8 cellular contexts compared by ENCODE assay signal in genomic region chr16:84699712-84700517, GRCh38. TPM values are rescaled to one million over a fixed set of nuclear protein-coding genes. Genes with fewer than 3 reads are reported as not detected.
DNase-seq lines count a peak whose midpoint lies in the region; ATAC-seq and TF ChIP-seq lines count a peak whose summit lies in the region.

USP10 (plus strand) TSS chr16:84700000; CDS start chr16:84700091, 91 bp downstream.

- TF ChIP-seq POLR2A in GM18951 (IDR thresholded peaks at IDR 0.05; ENCODE audit: extremely low read depth, insufficient read depth, insufficient read length), result peak; percentile 83

- no peaks in the 10 kb centered on the region for H3K27me3 ChIP-seq in liver (ENCODE audit: control insufficient read depth in 4 of 4, insufficient read depth in 4 of 4, low read length in 3 of 4)

- peak; percentile 66 for DNase-seq in AG10803 (ENCODE audit: low read depth)
- peak; percentile 58 to 85 for DNase-seq in NCI-H524 (lab: John Stamatoyannopoulos, UW)
- DNase-seq in activated CD4-positive, alpha-beta T cell treated with anti-CD3 and anti-CD28 coated beads, Interleukin-2, amount 50 U/mL, for 1 hour, result peak; percentile 80
- peak; percentile 49 to 81 for DNase-seq in dermis microvascular lymphatic vessel endothelial cell (ENCODE audit: low read depth in 2 of 2)
- DNase-seq in stimulated activated CD4-positive, alpha-beta T cell treated with anti-CD3 and anti-CD28 coated beads, Interleukin-4, amount 100 ng/mL, for 1 hour, result peak; percentile 83

- H3K36me3 ChIP-seq in liver (ENCODE audit: control insufficient read depth in 4 of 4, insufficient read depth in 3 of 4, low read depth in 1 of 4, low read length in 3 of 4), result no peaks in the 10 kb centered on the region

- peak; percentile 81 for ATAC-seq in HG03175 (IDR thresholded peaks at IDR 0.05; ENCODE audit: unreplicated experiment)

- H3K4me3 ChIP-seq in AG10803 (ENCODE audit: low read length) (peak within 1 kb of the TSS; percentile 81), liver (ENCODE audit: low read depth in 1 of 3, low read length in 3 of 3) (peak within 1 kb of the TSS; percentile 84 to 98 (median 97))

- in situ Hi-C loops in GM18951 (cut with MboI; ENCODE audit: low sequenced_read_pairs, unreplicated experiment), result no loop called here

- H3K9me3 ChIP-seq in liver (ENCODE audit: control insufficient read depth in 4 of 4, low read length in 3 of 4), result no peaks in the 10 kb centered on the region

- under 1% methylated on average over 106 of the region's 106 CpGs for WGBS in liver

- H3K27ac ChIP-seq in liver (ENCODE audit: low read depth in 1 of 2, low read length in 2 of 2), result peak within 1 kb of the TSS; percentile 76 to 88

- TF ChIP-seq RAD21 in liver (IDR thresholded peaks at IDR 0.05), result no peak

- H3K4me1 ChIP-seq in liver (ENCODE audit: control insufficient read depth in 4 of 4, insufficient read depth in 4 of 4, low read length in 3 of 4), result peaks cover 10 to 32% (median 22%) of the 10 kb centered on the region in 4 donors

- peak within 1 kb of the TSS; percentile 70 to 86 for H3K9ac ChIP-seq in liver (ENCODE audit: low read depth in 1 of 2, low read length in 2 of 2)

- no peak for TF ChIP-seq CTCF in AG10803 (conservative IDR thresholded peaks at IDR 0.05; ENCODE audit: low read length)
- TF ChIP-seq CTCF in liver (IDR thresholded peaks at IDR 0.05; ENCODE audit: low read depth, low read length, missing input control), result no peak

TF ChIP-seq in liver, 16 proteins besides CTCF, POLR2A, EP300 and RAD21:
- TF ChIP-seq NR2F2 (IDR thresholded peaks at IDR 0.05), result no peak
- TF ChIP-seq HNF4G (IDR thresholded peaks at IDR 0.05), result no peak
- no peak for TF ChIP-seq FOXA2 (IDR thresholded peaks at IDR 0.05)
- TF ChIP-seq YY1 (IDR thresholded peaks at IDR 0.05), result peak; percentile 47
- no peak for TF ChIP-seq RXRA (IDR thresholded peaks at IDR 0.05)

RNA-seq across cellular contexts. Expression of gene USP10, which starts in this region (rescaled TPM):
- total RNA-seq in dermis microvascular lymphatic vessel endothelial cell, result 36.6 and 52.1 TPM in 2 replicates
- total RNA-seq in liver, result 10 to 100 TPM; 40.8 to 43.3 TPM
- 10 to 100 TPM; 28.2 to 46.1 TPM for polyA plus RNA-seq in liver

Comparison
In these comparisons a context has a peak if more than half of its experiments do, and no peak if none do; other contexts are left out.
1. Peak in every context shown above with its lines: DNase-seq, ATAC-seq, H3K4me3 ChIP-seq and H3K27ac ChIP-seq.